ENCODE assay signal across 1 cellular context in genomic region chr2:39470580-39470979, GRCh38.
TF ChIP-seq lines count a peak whose summit lies in the region.

No MANE protein-coding gene starts in this region.

TF ChIP-seq in GM12878, 131 proteins besides CTCF, POLR2A, EP300 and RAD21 (continued from another document):
- no peak for TF ChIP-seq CUX1 (IDR thresholded peaks at IDR 0.05; ENCODE audit: insufficient replicate concordance, low read depth, low read length)
- TF ChIP-seq RELB (IDR thresholded peaks at IDR 0.05; ENCODE audit: low read depth): no peak
- no peak for TF ChIP-seq BRCA1 (IDR thresholded peaks at IDR 0.05; ENCODE audit: low read depth, low read length)
- TF ChIP-seq NBN (IDR thresholded peaks at IDR 0.05): no peak
- TF ChIP-seq ZNF384 (IDR thresholded peaks at IDR 0.05; ENCODE audit: borderline replicate concordance, low read depth, low read length): no peak
- no peak for TF ChIP-seq BHLHE40 (IDR thresholded peaks at IDR 0.05; ENCODE audit: borderline replicate concordance in 1 of 2, low read depth in 2 of 2, low read length in 1 of 2)
- TF ChIP-seq PKNOX1 (IDR thresholded peaks at IDR 0.05): peak; percentile 39; the same call in 1 of the 2 replicates
- TF ChIP-seq MEF2A (IDR thresholded peaks at IDR 0.05; ENCODE audit: insufficient read depth, low read depth, low read length): 0 out of 2 replicates have a peak, but pooled peaks have one; percentile 39
TF ChIP-seq in GM12878: peak in this region for 2.
